ENCODE assay signal across 1 cellular context in genomic region chr2:27264753-27265535, GRCh38.
TF ChIP-seq lines count a peak whose summit lies in the region.

No MANE protein-coding gene starts in this region.

TF ChIP-seq in HepG2, 621 proteins besides CTCF, POLR2A, EP300 and RAD21 (continued from another document and continues in another):
- TF ChIP-seq ZMAT5 (CRISPR knock-in tag; IDR thresholded peaks at IDR 0.05; ENCODE audit: borderline replicate concordance, low read depth): no peak
- peak; percentile 68 for TF ChIP-seq DBP (CRISPR knock-in tag; IDR thresholded peaks at IDR 0.05; ENCODE audit: not compliant biosample characterization)
- peak; percentile 56; the same call in 1 of the 2 replicates for TF ChIP-seq MEIS2 (CRISPR knock-in tag; IDR thresholded peaks at IDR 0.05)
- no peak for TF ChIP-seq MAFF (IDR thresholded peaks at IDR 0.05; ENCODE audit: low read depth, low read length)
- 0 out of 2 replicates have a peak, but pooled peaks have one; percentile 82 for TF ChIP-seq ZNF33B (CRISPR knock-in tag; IDR thresholded peaks at IDR 0.05)
- no peak for TF ChIP-seq U2AF1 (optimal IDR thresholded peaks at IDR 0.05; ENCODE audit: low read depth, low read length)
- no peak for TF ChIP-seq ZNF510 (CRISPR knock-in tag; IDR thresholded peaks at IDR 0.05; ENCODE audit: low read depth)
- TF ChIP-seq NCOA1 (CRISPR knock-in tag; IDR thresholded peaks at IDR 0.05): peak; percentile 87; the same call in 1 of the 2 replicates
- peak; percentile 85; the same call in 1 of the 2 replicates for TF ChIP-seq CCDC6 (CRISPR knock-in tag; IDR thresholded peaks at IDR 0.05)
- no peak for TF ChIP-seq RFXANK (CRISPR knock-in tag; IDR thresholded peaks at IDR 0.05)
- TF ChIP-seq EEA1 (CRISPR knock-in tag; IDR thresholded peaks at IDR 0.05; ENCODE audit: borderline replicate concordance): no peak
- TF ChIP-seq NR0B2 (CRISPR knock-in tag; IDR thresholded peaks at IDR 0.05): peak; percentile 71; the same call in 1 of the 2 replicates
- TF ChIP-seq SMARCC2 (IDR thresholded peaks at IDR 0.05): no peak
- peak; percentile 32; the same call in 1 of the 2 replicates for TF ChIP-seq ZNF503 (CRISPR knock-in tag; IDR thresholded peaks at IDR 0.05)
- TF ChIP-seq SMAD9 (CRISPR knock-in tag; IDR thresholded peaks at IDR 0.05): no peak
- TF ChIP-seq ZNF260 (CRISPR knock-in tag; IDR thresholded peaks at IDR 0.05; ENCODE audit: borderline replicate concordance, low read depth): no peak
- no peak for TF ChIP-seq ZNF180 (CRISPR knock-in tag; IDR thresholded peaks at IDR 0.05; ENCODE audit: borderline replicate concordance, low read depth)
- 0 out of 2 replicates have a peak, but pooled peaks have one; percentile 58 for TF ChIP-seq ZNF564 (CRISPR knock-in tag; IDR thresholded peaks at IDR 0.05)
- no peak for TF ChIP-seq SUZ12 (IDR thresholded peaks at IDR 0.05; ENCODE audit: low read depth, low read length)
- TF ChIP-seq PAXIP1 (CRISPR knock-in tag; conservative IDR thresholded peaks at IDR 0.05): no peak
- no peak for TF ChIP-seq PAX8 (CRISPR knock-in tag; IDR thresholded peaks at IDR 0.05; ENCODE audit: borderline replicate concordance)
- TF ChIP-seq ATF4 (CRISPR knock-in tag; IDR thresholded peaks at IDR 0.05): peak in 1 of 2 experiments; percentile 57; a peak in 1 of 4 replicates
- peak; percentile 56; the same call in 1 of the 2 replicates for TF ChIP-seq ZNF256 (CRISPR knock-in tag; conservative IDR thresholded peaks at IDR 0.05)
- TF ChIP-seq ZBTB42 (CRISPR knock-in tag; IDR thresholded peaks at IDR 0.05): no peak
- no peak for TF ChIP-seq NCOA5 (CRISPR knock-in tag; IDR thresholded peaks at IDR 0.05)
- peak; percentile 86 for TF ChIP-seq RXRA (CRISPR knock-in tag; IDR thresholded peaks at IDR 0.05)
- peak; percentile 46; the same call in 1 of the 2 replicates for TF ChIP-seq ZFX (CRISPR knock-in tag; IDR thresholded peaks at IDR 0.05; ENCODE audit: low read depth)
- TF ChIP-seq SOX6 (IDR thresholded peaks at IDR 0.05): no peak
- TF ChIP-seq SOX6 (CRISPR knock-in tag; IDR thresholded peaks at IDR 0.05): peak; percentile 76
- TF ChIP-seq DNMT1 (CRISPR knock-in tag; IDR thresholded peaks at IDR 0.05): no peak
- 0 out of 2 replicates have a peak, but pooled peaks have one; percentile 38 for TF ChIP-seq RBFOX2 (IDR thresholded peaks at IDR 0.05; ENCODE audit: low read depth, low read length)
- TF ChIP-seq ATF1 (CRISPR knock-in tag; IDR thresholded peaks at IDR 0.05): no peak
- no peak for TF ChIP-seq GTF2F1 (IDR thresholded peaks at IDR 0.05; ENCODE audit: low read length)
- no peak; the same call in 1 of the 2 replicates for TF ChIP-seq IRF9 (CRISPR knock-in tag; IDR thresholded peaks at IDR 0.05; ENCODE audit: borderline replicate concordance)
- no peak for TF ChIP-seq ZNF292 (CRISPR knock-in tag; IDR thresholded peaks at IDR 0.05; ENCODE audit: borderline replicate concordance, low read depth)
- peak; percentile 27; the same call in 1 of the 2 replicates for TF ChIP-seq JDP2 (CRISPR knock-in tag; IDR thresholded peaks at IDR 0.05; ENCODE audit: borderline replicate concordance)
- peak; percentile 28; the same call in 1 of the 2 replicates for TF ChIP-seq RARA (CRISPR knock-in tag; IDR thresholded peaks at IDR 0.05)
- no peak for TF ChIP-seq TMF1 (CRISPR knock-in tag; IDR thresholded peaks at IDR 0.05; ENCODE audit: low read depth)
- TF ChIP-seq BORCS8-MEF2B (CRISPR knock-in tag; IDR thresholded peaks at IDR 0.05): peak; percentile 80; the same call in 1 of the 2 replicates
- TF ChIP-seq AKAP8 (CRISPR knock-in tag; IDR thresholded peaks at IDR 0.05): no peak
- TF ChIP-seq ZNF841 (CRISPR knock-in tag; IDR thresholded peaks at IDR 0.05; ENCODE audit: borderline replicate concordance): no peak
- peak; percentile 64; the same call in 1 of the 2 replicates for TF ChIP-seq ZNF768 (CRISPR knock-in tag; IDR thresholded peaks at IDR 0.05)
- peak; percentile 79 for TF ChIP-seq RNF2 (conservative IDR thresholded peaks at IDR 0.05; ENCODE audit: low read depth)
- peak; percentile 67 for TF ChIP-seq USF2 (IDR thresholded peaks at IDR 0.05; ENCODE audit: low read depth, low read length)
- peak; percentile 80; the same call in 1 of the 2 replicates for TF ChIP-seq USF2 (CRISPR knock-in tag; IDR thresholded peaks at IDR 0.05; ENCODE audit: borderline replicate concordance)
- TF ChIP-seq ATAD3A (CRISPR knock-in tag; IDR thresholded peaks at IDR 0.05): no peak
- TF ChIP-seq ZNF550 (CRISPR knock-in tag; IDR thresholded peaks at IDR 0.05; ENCODE audit: borderline replicate concordance): no peak
- peak; percentile 68; the same call in 1 of the 2 replicates for TF ChIP-seq ZBTB2 (CRISPR knock-in tag; IDR thresholded peaks at IDR 0.05; ENCODE audit: low read depth)
- TF ChIP-seq KLF16 (CRISPR knock-in tag; IDR thresholded peaks at IDR 0.05): peak in 1 of 2 experiments; percentile 80; a peak in 2 of 4 replicates
- TF ChIP-seq SETDB1 (CRISPR knock-in tag; IDR thresholded peaks at IDR 0.05; ENCODE audit: borderline replicate concordance): no peak
- TF ChIP-seq SP2 (CRISPR knock-in tag; IDR thresholded peaks at IDR 0.05): no peak
- TF ChIP-seq FOXM1 (CRISPR knock-in tag; IDR thresholded peaks at IDR 0.05): no peak
- TF ChIP-seq NFRKB (IDR thresholded peaks at IDR 0.05): no peak
- TF ChIP-seq ZNF614 (CRISPR knock-in tag; IDR thresholded peaks at IDR 0.05; ENCODE audit: borderline replicate concordance): no peak
- TF ChIP-seq ONECUT2 (CRISPR knock-in tag; IDR thresholded peaks at IDR 0.05): no peak
- TF ChIP-seq PREB (CRISPR knock-in tag; IDR thresholded peaks at IDR 0.05): no peak
- 0 out of 2 replicates have a peak, but pooled peaks have one; percentile 40 for TF ChIP-seq PBX3 (CRISPR knock-in tag; IDR thresholded peaks at IDR 0.05; ENCODE audit: borderline replicate concordance)
- TF ChIP-seq ZC3H13 (CRISPR knock-in tag; IDR thresholded peaks at IDR 0.05): no peak
- TF ChIP-seq NFIC (IDR thresholded peaks at IDR 0.05; ENCODE audit: low read length): no peak
